8 cellular contexts compared by ENCODE assay signal in genomic region chr15:75732809-75733451, GRCh38. TPM values are rescaled to one million over a fixed set of nuclear protein-coding genes. Genes with fewer than 3 reads are reported as not detected.
DNase-seq lines count a peak whose midpoint lies in the region; ATAC-seq lines count a peak whose summit lies in the region.

No MANE protein-coding gene starts in this region.

- no peaks in the 10 kb centered on the region for H3K27me3 ChIP-seq in adipocyte (replicated peaks; ENCODE audit: control insufficient read depth, insufficient read depth, low read length)

- H3K4me3 ChIP-seq in adipocyte (ENCODE audit: low read length): no peak overlapping the region

- peaks cover 4% of the 10 kb centered on the region for H3K4me1 ChIP-seq in adipocyte (ENCODE audit: control insufficient read depth, insufficient read depth, low read length)

- peak; percentile 54 for ATAC-seq in HG03280 (IDR thresholded peaks at IDR 0.05; ENCODE audit: unreplicated experiment)
- peak; percentile 67 to 72 for ATAC-seq in left cardiac atrium
- ATAC-seq in GM21717 (IDR thresholded peaks at IDR 0.05; ENCODE audit: unreplicated experiment): no peak

- DNase-seq in DMS53 treated with DMSO at 0.1 percent for 48 hours (lab: John Stamatoyannopoulos, UW; ENCODE audit: unreplicated experiment) (peak; percentile 41), SHP77 treated with DMSO at 0.1 percent for 48 hours (lab: John Stamatoyannopoulos, UW) (peak; percentile 47), adipocyte (ENCODE audit: low read depth) (peak; percentile 86), left cardiac atrium (peak; percentile 71), renal cortical epithelial cell (ENCODE audit: low read depth) (peak; percentile 50), mesenteric fat pad (ENCODE audit: low spot score) (no peak)

- H3K36me3 ChIP-seq in adipocyte (ENCODE audit: control insufficient read depth, insufficient read depth, low read length, severe bottlenecking): no peaks in the 10 kb centered on the region

- no peaks in the 10 kb centered on the region for H3K9me3 ChIP-seq in adipocyte (ENCODE audit: control insufficient read depth, low read length)

- H3K9ac ChIP-seq in adipocyte (ENCODE audit: low read length): no peak overlapping the region

- intact Hi-C loops in left cardiac atrium (cut with DNase I): loop anchor here in 1 of 2 donors (10.0 kb wide), 1 partner anchor 72 kb away; no protein-coding TSS in a partner anchor

RNA-seq across cellular contexts. Expression of gene CSPG4, which starts 20.3 kb away (rescaled TPM):
- total RNA-seq in left cardiac atrium: 10 to 100 TPM; 16.8 to 27.6 TPM
- total RNA-seq in renal cortical epithelial cell: 0.35 TPM in 2 replicates
- 105 TPM for total RNA-seq in mesenteric fat pad

Comparison
In these comparisons a context has a peak if more than half of its experiments do, and no peak if none do; other contexts are left out.
1. RNA of gene CSPG4, which starts 20.3 kb away (total RNA-seq): 105 TPM in mesenteric fat pad (single experiment) and 16.8 to 27.6 TPM in left cardiac atrium; 0.35 TPM in renal cortical epithelial cell; every median in the first group is over 10 times any median in the second.